ENCODE assay signal across 14 cellular contexts in genomic region chr14:57266060-57266459, GRCh38. TPM values are rescaled to one million over a fixed set of nuclear protein-coding genes. Genes with fewer than 3 reads are reported as not detected.
DNase-seq lines count a peak whose midpoint lies in the region; ATAC-seq lines count a peak whose summit lies in the region.
"Had no signal": no experiment of that assay in that cellular context is flagged by ENCODE, and none has a peak within 500 bp of the region (broad histone marks: within the 10 kb centered on the region; RNA-seq: fewer than 3 reads in every experiment).

No MANE protein-coding gene starts in this region.

- H3K27me3 Mint-ChIP-seq in activated naive CD8-positive, alpha-beta T cell treated with anti-CD3 and anti-CD28 coated beads, Interleukin-2, amount 10 ng/mL, durations not matched to agents 7 days and 5 days, result no peaks in the 10 kb centered on the region
- no peaks in the 10 kb centered on the region for H3K27me3 Mint-ChIP-seq in activated naive CD8-positive, alpha-beta T cell treated with anti-CD3 and anti-CD28 coated beads, Interleukin-2, amount 50 U/mL, for 24 hours

- peaks cover 37% of the 10 kb centered on the region for H3K4me1 Mint-ChIP-seq in activated naive CD8-positive, alpha-beta T cell treated with anti-CD3 and anti-CD28 coated beads, Interleukin-2, amount 10 ng/mL, durations not matched to agents 7 days and 5 days
- peaks cover 55% of the 10 kb centered on the region for H3K4me1 Mint-ChIP-seq in activated naive CD8-positive, alpha-beta T cell treated with anti-CD3 and anti-CD28 coated beads, Interleukin-2, amount 50 U/mL, for 24 hours

- peaks cover 13% of the 10 kb centered on the region for H3K36me3 Mint-ChIP-seq in activated naive CD8-positive, alpha-beta T cell treated with anti-CD3 and anti-CD28 coated beads, Interleukin-2, amount 10 ng/mL, durations not matched to agents 7 days and 5 days
- peaks cover 10% of the 10 kb centered on the region for H3K36me3 Mint-ChIP-seq in activated naive CD8-positive, alpha-beta T cell treated with anti-CD3 and anti-CD28 coated beads, Interleukin-2, amount 50 U/mL, for 24 hours (ENCODE audit: low read depth)

- no peak overlapping the region for H3K9ac ChIP-seq in adipocyte (ENCODE audit: low read length)
- no peak overlapping the region for H3K9ac ChIP-seq in iPS-20b (ENCODE audit: low read depth, low read length)

- H3K27me3 ChIP-seq in adipocyte (replicated peaks; ENCODE audit: control insufficient read depth, insufficient read depth, low read length) (no peaks in the 10 kb centered on the region), iPS-20b (ENCODE audit: insufficient read depth, low read length) (no peaks in the 10 kb centered on the region), thymus (ENCODE audit: control insufficient read depth, insufficient read depth) (no peaks in the 10 kb centered on the region)
- H3K27me3 ChIP-seq: adrenal gland, tibial nerve had no signal

- no peak overlapping the region for H3K27ac Mint-ChIP-seq in activated naive CD8-positive, alpha-beta T cell treated with anti-CD3 and anti-CD28 coated beads, Interleukin-2, amount 10 ng/mL, durations not matched to agents 7 days and 5 days
- H3K27ac Mint-ChIP-seq in activated naive CD8-positive, alpha-beta T cell treated with anti-CD3 and anti-CD28 coated beads, Interleukin-2, amount 50 U/mL, for 24 hours, result no peak overlapping the region

- POLR2A ChIA-PET in activated naive CD8-positive, alpha-beta T cell treated with anti-CD3 and anti-CD28 coated beads, Interleukin-2, amount 10 ng/mL, durations not matched to agents 7 days and 5 days (lab: Charles Lee), result no interaction called here

- no peak for DNase-seq in activated naive CD8-positive, alpha-beta T cell treated with anti-CD3 and anti-CD28 coated beads, Interleukin-2, amount 10 ng/mL, durations not matched to agents 7 days and 5 days
- DNase-seq in activated naive CD8-positive, alpha-beta T cell treated with anti-CD3 and anti-CD28 coated beads, Interleukin-2, amount 50 U/mL, for 24 hours, result no peak
- DNase-seq in adipocyte (ENCODE audit: low read depth), result peak; percentile 13
- no peak for DNase-seq in SIG-M5 (lab: John Stamatoyannopoulos, UW)
- DNase-seq: adrenal gland, NCI-H226 had no signal

- H3K36me3 ChIP-seq in adipocyte (ENCODE audit: control insufficient read depth, insufficient read depth, low read length, severe bottlenecking) (no peaks in the 10 kb centered on the region), iPS-20b (ENCODE audit: insufficient read depth, low read depth, low read length) (no peaks in the 10 kb centered on the region), thymus (ENCODE audit: control insufficient read depth, insufficient read depth) (no peaks in the 10 kb centered on the region)
- H3K36me3 ChIP-seq: adrenal gland, tibial nerve had no signal

- peak overlapping the region; percentile 3 for H3K4me3 Mint-ChIP-seq in activated naive CD8-positive, alpha-beta T cell treated with anti-CD3 and anti-CD28 coated beads, Interleukin-2, amount 10 ng/mL, durations not matched to agents 7 days and 5 days
- H3K4me3 Mint-ChIP-seq in activated naive CD8-positive, alpha-beta T cell treated with anti-CD3 and anti-CD28 coated beads, Interleukin-2, amount 50 U/mL, for 24 hours, result no peak overlapping the region

- ATAC-seq in activated naive CD8-positive, alpha-beta T cell treated with anti-CD3 and anti-CD28 coated beads, Interleukin-2, amount 10 ng/mL, durations not matched to agents 7 days and 5 days (ENCODE audit: low read depth), result no peak
- ATAC-seq in activated naive CD8-positive, alpha-beta T cell treated with anti-CD3 and anti-CD28 coated beads, Interleukin-2, amount 50 U/mL, for 24 hours, result no peak
- ATAC-seq in HG02840 (IDR thresholded peaks at IDR 0.05; ENCODE audit: low FRiP score, unreplicated experiment), result no peak
- ATAC-seq in HG02623 (IDR thresholded peaks at IDR 0.05; ENCODE audit: unreplicated experiment), result no peak
- ATAC-seq: sciatic nerve had no signal

- H3K4me1 ChIP-seq in adipocyte (ENCODE audit: control insufficient read depth, insufficient read depth, low read length), result peaks cover 28% of the 10 kb centered on the region
- peaks cover 27% of the 10 kb centered on the region for H3K4me1 ChIP-seq in iPS-20b (ENCODE audit: insufficient read depth, low read length)
- H3K4me1 ChIP-seq in thymus (ENCODE audit: control insufficient read depth, insufficient read depth, low read length), result peaks cover 12% of the 10 kb centered on the region

- H3K9me3 ChIP-seq in adipocyte (ENCODE audit: control insufficient read depth, low read length) (no peaks in the 10 kb centered on the region), iPS-20b (ENCODE audit: insufficient read depth, low read depth, low read length) (no peaks in the 10 kb centered on the region), thymus (ENCODE audit: control insufficient read depth) (no peaks in the 10 kb centered on the region)
- H3K9me3 ChIP-seq: adrenal gland, tibial nerve had no signal

- no peak overlapping the region for H3K27ac ChIP-seq in iPS-20b (ENCODE audit: low read length)
- H3K27ac ChIP-seq in thymus (ENCODE audit: low read depth), result peak overlapping the region; percentile 21
- H3K27ac ChIP-seq: HL-60, RWPE1, tibial nerve had no signal

- no peak overlapping the region for H3K4me3 ChIP-seq in adipocyte (ENCODE audit: low read length)
- 0 out of 2 replicates have a peak overlapping the region, but pooled peaks have one; percentile 0 for H3K4me3 ChIP-seq in iPS-20b (ENCODE audit: low read length)
- no peak overlapping the region for H3K4me3 ChIP-seq in thymus (ENCODE audit: low read length)
- H3K4me3 ChIP-seq: adrenal gland, tibial nerve had no signal

- WGBS in thymus, result 82% methylated on average over 2 of the region's 2 CpGs

- no peaks in the 10 kb centered on the region for H3K9me3 Mint-ChIP-seq in activated naive CD8-positive, alpha-beta T cell treated with anti-CD3 and anti-CD28 coated beads, Interleukin-2, amount 10 ng/mL, durations not matched to agents 7 days and 5 days
- no peaks in the 10 kb centered on the region for H3K9me3 Mint-ChIP-seq in activated naive CD8-positive, alpha-beta T cell treated with anti-CD3 and anti-CD28 coated beads, Interleukin-2, amount 50 U/mL, for 24 hours

RNA-seq across cellular contexts. Expression of gene EXOC5, which starts 2.6 kb away (rescaled TPM):
- 10 to 100 TPM; 56.9 to 61.7 TPM for total RNA-seq in activated naive CD8-positive, alpha-beta T cell treated with anti-CD3 and anti-CD28 coated beads, Interleukin-2, amount 10 ng/mL, durations not matched to agents 7 days and 5 days
- polyA plus RNA-seq in thymus, result 25.2 TPM

RNA-seq across cellular contexts. Expression of gene AP5M1, which starts 2.7 kb away (rescaled TPM):
- 10 to 100 TPM; 50.2 to 50.6 TPM for total RNA-seq in activated naive CD8-positive, alpha-beta T cell treated with anti-CD3 and anti-CD28 coated beads, Interleukin-2, amount 10 ng/mL, durations not matched to agents 7 days and 5 days
- 13.2 TPM for polyA plus RNA-seq in thymus
